ENCODE assay signal across 5 cellular contexts in genomic region chr4:136662539-136662938, GRCh38.
"Had no signal": no experiment of that assay in that cellular context is flagged by ENCODE, and none has a peak within 500 bp of the region (broad histone marks: within the 10 kb centered on the region; RNA-seq: fewer than 3 reads in every experiment).

No MANE protein-coding gene starts in this region.

- H3K27ac ChIP-seq: HL-60 had no signal

- DNase-seq: IMR-90, KBM-7, KG1 had no signal

- H3K4me3 ChIP-seq: K562 had no signal
